ENCODE assay signal across 7 cellular contexts in genomic region chr10:106711313-106711906, GRCh38.
DNase-seq lines count a peak whose midpoint lies in the region; ATAC-seq and TF ChIP-seq lines count a peak whose summit lies in the region.

No MANE protein-coding gene starts in this region.

- H3K27ac ChIP-seq in SJSA1 (no peak overlapping the region), neutrophil (no peak overlapping the region)

- no peaks in the 10 kb centered on the region for H3K9me3 ChIP-seq in SJSA1 (replicated peaks)
- no peaks in the 10 kb centered on the region for H3K9me3 ChIP-seq in neutrophil

- H3K27me3 ChIP-seq in GM06990 (replicated peaks; ENCODE audit: control insufficient read depth, insufficient read depth, low read length) (no peaks in the 10 kb centered on the region), SJSA1 (replicated peaks) (no peaks in the 10 kb centered on the region), neutrophil (no peaks in the 10 kb centered on the region)

- no peaks in the 10 kb centered on the region for H3K36me3 ChIP-seq in GM06990 (ENCODE audit: control insufficient read depth, insufficient read depth, low read length)
- no peaks in the 10 kb centered on the region for H3K36me3 ChIP-seq in SJSA1
- no peaks in the 10 kb centered on the region for H3K36me3 ChIP-seq in neutrophil

- no peak for DNase-seq in GM06990 (ENCODE audit: extremely low read depth, insufficient read length)
- DNase-seq in SJSA1 (ENCODE audit: low read depth in 1 of 2, low spot score in 2 of 2) = peak; percentile 3 to 46
- no peak for DNase-seq in epithelial cell of proximal tubule (ENCODE audit: low read depth)
- no peak for DNase-seq in dedifferentiated amniotic fluid mesenchymal stem cell (ENCODE audit: extremely low spot score)

- ATAC-seq in GM19467 (IDR thresholded peaks at IDR 0.05; ENCODE audit: unreplicated experiment) (peak; percentile 78), HG03432 (IDR thresholded peaks at IDR 0.05; ENCODE audit: unreplicated experiment) (peak; percentile 79)

- H3K4me3 ChIP-seq in GM06990 (replicated peaks; ENCODE audit: low read depth, low read length) (no peak overlapping the region), SJSA1 (no peak overlapping the region), epithelial cell of proximal tubule (ENCODE audit: low read depth, low read length) (no peak overlapping the region), neutrophil (ENCODE audit: low read depth in 1 of 2, low read length in 1 of 2) (no peak overlapping the region)

- TF ChIP-seq CTCF in GM06990 (IDR thresholded peaks at IDR 0.05; ENCODE audit: insufficient read depth, low read length, poor library complexity, severe bottlenecking) (peak; percentile 90), epithelial cell of proximal tubule (conservative IDR thresholded peaks at IDR 0.05; ENCODE audit: low read depth, low read length) (peak; percentile 85), neutrophil (IDR thresholded peaks at IDR 0.05) (peak; percentile 51)

- H3K4me1 ChIP-seq in SJSA1 (replicated peaks) (no peaks in the 10 kb centered on the region), neutrophil (ENCODE audit: control insufficient read depth in 1 of 2, insufficient read depth in 1 of 2, low read depth in 1 of 2, low read length in 1 of 2) (no peaks in the 10 kb centered on the region)

Comparison
In these comparisons a context has a peak if more than half of its experiments do, and no peak if none do; other contexts are left out.
1. DNase-seq: peak in SJSA1 (2 of 2); none in GM06990 (single experiment), epithelial cell of proximal tubule (single experiment) and dedifferentiated amniotic fluid mesenchymal stem cell (single experiment).
2. Peak in every context shown above with its lines, with median percentiles within 50 percentile points of each other: CTCF ChIP-seq.